ENCODE assay signal across 7 cellular contexts in genomic region chr1:70487910-70488665, GRCh38.
DNase-seq lines count a peak whose midpoint lies in the region; ATAC-seq and TF ChIP-seq lines count a peak whose summit lies in the region.

No MANE protein-coding gene starts in this region.

- peak; percentile 84 for DNase-seq in DMS53 (lab: John Stamatoyannopoulos, UW)
- DNase-seq in HK-2 (ENCODE audit: unreplicated experiment): peak; percentile 9
- DNase-seq in SK-MEL-5 (ENCODE audit: low read depth, low spot score): peak; percentile 76
- peak; percentile 58 for DNase-seq in foreskin melanocyte
- peak; percentile 13 for DNase-seq in pulmonary artery endothelial cell (ENCODE audit: low read depth, low spot score)
- DNase-seq in lower leg skin (ENCODE audit: low spot score in 2 of 2): no peak

- no peak overlapping the region for H3K4me3 ChIP-seq in lower leg skin (ENCODE audit: low read depth, poor library complexity, severe bottlenecking)

- WGBS in lower leg skin, 2 donors: 48 to 59% methylated on average over 6 of the region's 6 CpGs

- intact Hi-C loops in lower leg skin (cut with DNase I; ENCODE audit: low total_unique reads): no loop called here

- TF ChIP-seq POLR2A in lower leg skin (IDR thresholded peaks at IDR 0.05): no peak

- ATAC-seq in GM19035 (IDR thresholded peaks at IDR 0.05; ENCODE audit: unreplicated experiment): peak; percentile 58

- in situ Hi-C loops in SK-MEL-5 (cut with HindIII; ENCODE audit: low pct_unique_long_range_greater_than_20kb, low sequenced_read_pairs): no loop called here

- TF ChIP-seq CTCF in lower leg skin (IDR thresholded peaks at IDR 0.05): no peak

Comparison
In these comparisons a context has a peak if more than half of its experiments do, and no peak if none do; other contexts are left out.
1. DNase-seq: peak in DMS53 (single experiment), HK-2 (single experiment), SK-MEL-5 (single experiment), foreskin melanocyte (single experiment) and pulmonary artery endothelial cell (single experiment); none in lower leg skin (0 of 2).